In genomic region chr11:121199516-121199915, GRCh38 we compare ENCODE assay signal across 19 cellular contexts.
"Had no signal": no experiment of that assay in that cellular context is flagged by ENCODE, and none has a peak within 500 bp of the region (broad histone marks: within the 10 kb centered on the region; RNA-seq: fewer than 3 reads in every experiment).

No MANE protein-coding gene starts in this region.

- H3K4me1 Mint-ChIP-seq: activated CD4-positive, alpha-beta T cell treated with anti-CD3 and anti-CD28 coated beads, Interleukin-2, amount 10 ng/mL, durations not matched to agents 24 days and 14 days had no signal

- ATAC-seq: activated CD8-positive, alpha-beta T cell treated with anti-CD3 and anti-CD28 coated beads, Interleukin-2, amount 10 ng/mL, durations not matched to agents 7 days and 5 days; heart right ventricle; pancreas had no signal

- H3K36me3 Mint-ChIP-seq: activated naive CD8-positive, alpha-beta T cell; brain had no signal

- H3K27ac Mint-ChIP-seq: activated CD4-positive, alpha-beta T cell treated with anti-CD3 and anti-CD28 coated beads, Interleukin-2, amount 10 ng/mL, durations not matched to agents 24 days and 14 days; activated CD8-positive, alpha-beta T cell treated with anti-CD3 and anti-CD28 coated beads, Interleukin-2, amount 10 ng/mL, durations not matched to agents 7 days and 5 days; activated naive CD8-positive, alpha-beta T cell; dendritic cell treated with granulocyte-macrophage colony-stimulating factor and Interleukin-4, amounts not matched to agents 40 ng/mL and 50 ng/mL, for 4 days; T-helper 2 cell treated with Interferon-gamma antibody and Interleukin-4, amounts not matched to agents 5 μg/mL and 100 μg/mL, for 36 hours had no signal

- H3K9me3 ChIP-seq: heart right ventricle, pancreas, sigmoid colon had no signal

- H3K4me3 Mint-ChIP-seq: activated CD4-positive, alpha-beta T cell treated with anti-CD3 and anti-CD28 coated beads, Interleukin-2, amount 10 ng/mL, durations not matched to agents 24 days and 14 days; activated CD8-positive, alpha-beta T cell treated with anti-CD3 and anti-CD28 coated beads, Interleukin-2, amount 10 ng/mL, durations not matched to agents 7 days and 5 days; activated naive CD8-positive, alpha-beta T cell; dendritic cell treated with granulocyte-macrophage colony-stimulating factor and Interleukin-4, amounts not matched to agents 40 ng/mL and 50 ng/mL, for 4 days; T-helper 2 cell treated with Interferon-gamma antibody and Interleukin-4, amounts not matched to agents 5 μg/mL and 100 μg/mL, for 36 hours had no signal

- H3K27ac ChIP-seq: heart right ventricle, pancreas, sigmoid colon had no signal

- H3K4me1 ChIP-seq: pancreas had no signal

- H3K9me3 Mint-ChIP-seq: activated CD4-positive, alpha-beta T cell treated with anti-CD3 and anti-CD28 coated beads, Interleukin-2, amount 10 ng/mL, durations not matched to agents 24 days and 14 days; brain; dendritic cell treated with granulocyte-macrophage colony-stimulating factor and Interleukin-4, amounts not matched to agents 40 ng/mL and 50 ng/mL, for 4 days; T-helper 2 cell treated with Interferon-gamma antibody and Interleukin-4, amounts not matched to agents 5 μg/mL and 100 μg/mL, for 36 hours had no signal

- DNase-seq: activated CD4-positive, CD25-positive, alpha-beta regulatory T cell; activated CD8-positive, alpha-beta memory T cell treated with anti-CD3 and anti-CD28 coated beads, Interleukin-2, amount 50 U/mL, for 4 hours; activated CD8-positive, alpha-beta T cell treated with anti-CD3 and anti-CD28 coated beads, Interleukin-2, amount 10 ng/mL, durations not matched to agents 7 days and 5 days; activated effector memory CD4-positive, alpha-beta T cell treated with anti-CD3 and anti-CD28 coated beads, Interleukin-2, amount 50 U/mL, for 16 hours; activated T-cell treated with anti-CD3 and anti-CD28 coated beads, Interleukin-2, amount 50 U/mL, for 48 hours; amygdala; effector memory CD4-positive, alpha-beta T cell; heart right ventricle; kidney glomerular epithelial cell; midbrain; pancreas; sigmoid colon; stimulated activated CD4-positive, alpha-beta T cell treated with anti-CD3 and anti-CD28 coated beads, Interleukin-12 subunit alpha, Interleukin-12 subunit beta, amount 100 ng/mL, for 4 hours; stimulated activated CD4-positive, alpha-beta T cell treated with anti-CD3 and anti-CD28 coated beads, Interleukin-2, amount 100 ng/mL, for 24 hours had no signal

- H3K4me3 ChIP-seq: heart right ventricle, pancreas, sigmoid colon had no signal

- H3K36me3 ChIP-seq: heart right ventricle, pancreas, sigmoid colon had no signal

- H3K27me3 ChIP-seq: sigmoid colon had no signal
